Comparison of ENCODE assay signal across 9 cellular contexts in genomic region chr16:85055503-85056210, GRCh38. TPM values are rescaled to one million over a fixed set of nuclear protein-coding genes. Genes with fewer than 3 reads are reported as not detected.
DNase-seq lines count a peak whose midpoint lies in the region; ATAC-seq, FAIRE-seq and TF ChIP-seq lines count a peak whose summit lies in the region.
"Had no signal": no experiment of that assay in that cellular context is flagged by ENCODE, and none has a peak within 500 bp of the region (broad histone marks: within the 10 kb centered on the region; RNA-seq: fewer than 3 reads in every experiment).

No MANE protein-coding gene starts in this region.

- H3K36me3 ChIP-seq in heart left ventricle = no peaks in the 10 kb centered on the region

- H3K9me3 ChIP-seq in heart left ventricle = no peaks in the 10 kb centered on the region

- DNase-seq in GM12891 (ENCODE audit: insufficient read length, low spot score) (peak; percentile 41), RPMI8226 (peak; percentile 58), heart left ventricle (peak in 2 of 5 donors; percentile 45 to 59), skeletal muscle cell (ENCODE audit: low read depth) (peak; percentile 28), DMS53 (lab: John Stamatoyannopoulos, UW) (no peak), mesenteric fat pad (ENCODE audit: low spot score) (no peak)
- DNase-seq in activated gamma-delta T cell treated with anti-CD3 and anti-CD28 coated beads, Interleukin-2, amount 50 U/mL, for 16 hours (ENCODE audit: low read depth) = peak; percentile 71

- intact Hi-C loops in heart left ventricle (cut with DNase I) = no loop called here

- ATAC-seq in HG02870 (IDR thresholded peaks at IDR 0.05; ENCODE audit: unreplicated experiment) = peak; percentile 75
- ATAC-seq in heart left ventricle = peak; percentile 56 to 80 (median 75)

- no peaks in the 10 kb centered on the region for H3K27me3 ChIP-seq in heart left ventricle

- peak overlapping the region in 10 of 12 donors; percentile 0 to 45 (median 24) for H3K4me3 ChIP-seq in heart left ventricle
- peak overlapping the region; percentile 18 for H3K4me3 ChIP-seq in skeletal muscle cell (ENCODE audit: low read depth, low read length)

- WGBS in heart left ventricle, 4 donors = 59 to 67% (median 65%) methylated on average over 14 of the region's 14 CpGs

- FAIRE-seq in GM12891 (lab: Jason Lieb, UNC) = peak; percentile 94

- H3K4me1 ChIP-seq in heart left ventricle = peaks cover 0 to 43% (median 17%) of the 10 kb centered on the region in 12 donors

- no peak for TF ChIP-seq CTCF in heart left ventricle (IDR thresholded peaks at IDR 0.05)

- TF ChIP-seq POLR2A in GM12891 (IDR thresholded peaks at IDR 0.05; ENCODE audit: low read depth, low read length) = peak; percentile 57
- TF ChIP-seq POLR2A in heart left ventricle (IDR thresholded peaks at IDR 0.05) = no peak

- H3K27ac ChIP-seq in heart left ventricle = peak overlapping the region; percentile 16 to 95 (median 52)

TF ChIP-seq in GM12891, 5 proteins besides CTCF, POLR2A, EP300 and RAD21:
- TF ChIP-seq POLR2AphosphoS5 (IDR thresholded peaks at IDR 0.05; ENCODE audit: low read depth, low read length) (peak; percentile 35; the same call in 1 of the 2 replicates), POU2F2 (IDR thresholded peaks at IDR 0.05; ENCODE audit: low read depth, low read length) (no peak), PAX5 (IDR thresholded peaks at IDR 0.05; ENCODE audit: insufficient read depth, low read length, severe bottlenecking) (no peak), SPI1 (IDR thresholded peaks at IDR 0.05; ENCODE audit: low read depth, low read length) (peak; percentile 98), TAF1 (IDR thresholded peaks at IDR 0.05; ENCODE audit: low read depth, low read length) (peak; percentile 35; the same call in 1 of the 2 replicates)

RNA-seq across cellular contexts. Expression of gene KIAA0513, which starts 28.1 kb away (rescaled TPM):
- 7.1 TPM for polyA plus RNA-seq in GM12891 (2012; ENCODE audit: low read depth, missing spikeins)
- total RNA-seq in heart left ventricle (10 to 100 TPM in 4 of 9 donors, 1 to 10 TPM in 5; 4.8 to 14.0 (median 10.0) TPM), mesenteric fat pad (12.7 TPM)
- 1 to 10 TPM; 4.5 to 6.7 TPM for polyA plus RNA-seq in heart left ventricle

RNA-seq across cellular contexts. Expression of gene ZDHHC7, which starts 44.3 kb away (rescaled TPM):
- 16.1 TPM for polyA plus RNA-seq in GM12891 (2012; ENCODE audit: low read depth, missing spikeins)
- total RNA-seq in heart left ventricle (10 to 100 TPM; 32.9 to 66.7 (median 44.7) TPM), mesenteric fat pad (45.6 TPM)
- polyA plus RNA-seq in heart left ventricle = 10 to 100 TPM; 12.0 to 29.7 TPM

RNA-seq across cellular contexts. Expression of gene CIBAR2, which starts 56.6 kb away (rescaled TPM):
- polyA plus RNA-seq in GM12891 (2012; ENCODE audit: low read depth, missing spikeins) = 0.21 TPM
- total RNA-seq in heart left ventricle = not detected
- polyA plus RNA-seq in heart left ventricle = not detected
- not detected for total RNA-seq in mesenteric fat pad
- total RNA-seq: T-helper 2 cell treated with Interferon-gamma antibody and Interleukin-4, amounts not matched to agents 100 ng/mL and 5 ng/mL, for 36 hours had no signal

Comparison
In these comparisons a context has a peak if more than half of its experiments do, and no peak if none do; other contexts are left out.
1. DNase-seq: peak in GM12891 (single experiment), RPMI8226 (single experiment), activated gamma-delta T cell treated with anti-CD3 and anti-CD28 coated beads, Interleukin-2, amount 50 U/mL, for 16 hours (single experiment) and skeletal muscle cell (single experiment); none in DMS53 (single experiment) and mesenteric fat pad (single experiment).